In the genomic region with DNA sequence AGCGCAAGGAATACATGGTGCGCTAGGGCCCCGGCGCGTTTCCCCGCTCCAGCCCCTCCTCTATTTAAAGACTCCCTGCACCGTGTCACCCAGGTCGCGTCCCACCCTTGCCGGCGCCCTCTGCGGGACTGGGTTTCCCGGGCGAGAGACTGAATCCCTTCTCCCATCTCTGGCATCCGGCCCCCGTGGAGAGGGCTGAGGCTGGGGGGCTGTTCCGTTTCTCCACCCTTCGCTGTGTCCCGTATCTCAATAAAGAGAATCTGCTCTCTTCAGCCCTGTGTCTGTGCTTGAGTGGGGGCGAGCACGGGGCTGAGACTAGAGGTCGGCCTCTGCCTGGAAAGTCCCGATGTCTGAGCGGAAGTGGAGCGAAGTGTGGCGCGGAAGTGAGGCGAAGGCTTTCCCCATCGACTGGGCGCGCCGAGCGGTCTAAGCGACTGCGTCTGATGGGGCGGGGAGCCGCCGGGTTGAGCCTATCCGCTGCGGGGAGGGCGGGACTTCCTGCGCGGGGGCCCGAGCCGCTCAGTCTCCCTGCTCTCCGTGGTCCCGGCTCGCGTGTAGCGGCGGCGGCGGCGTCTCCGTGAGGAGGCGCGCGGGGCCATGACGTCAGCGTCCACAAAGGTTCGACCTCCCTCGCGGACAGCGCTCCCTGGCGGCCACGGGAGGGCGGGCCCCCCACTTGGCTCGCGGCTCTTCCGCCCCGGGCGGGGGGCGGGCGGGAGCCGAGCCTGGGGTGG, we compare ENCODE assay signal across 1 cellular context.
TF ChIP-seq lines count a peak whose summit lies in the region.

No MANE protein-coding gene starts in this region.

TF ChIP-seq in K562, 482 proteins besides CTCF, POLR2A, EP300 and RAD21 (continued from another document and continues in another):
- TF ChIP-seq ZNF583 (CRISPR knock-in tag; IDR thresholded peaks at IDR 0.05) (no peak), RB1 (IDR thresholded peaks at IDR 0.05; ENCODE audit: low read depth) (peak; percentile 87), POLR2H (tag; IDR thresholded peaks at IDR 0.05; ENCODE audit: low read depth) (0 out of 2 replicates have a peak, but pooled peaks have one; percentile 51), PYGO2 (tag; IDR thresholded peaks at IDR 0.05) (no peak), GTF2E2 (tag; IDR thresholded peaks at IDR 0.05) (peak; percentile 60; the same call in 1 of the 2 replicates), GATA2 (CRISPR knock-in tag; IDR thresholded peaks at IDR 0.05) (no peak), NONO (IDR thresholded peaks at IDR 0.05; ENCODE audit: low read depth in 2 of 2, low read length in 1 of 2) (no peak), KDM2B (CRISPR knock-in tag; IDR thresholded peaks at IDR 0.05) (no peak), ZNF24 (IDR thresholded peaks at IDR 0.05) (no peak), MAFG (tag; conservative IDR thresholded peaks at IDR 0.05) (no peak), ZNF436 (CRISPR knock-in tag; IDR thresholded peaks at IDR 0.05) (no peak), ZNF79 (CRISPR knock-in tag; IDR thresholded peaks at IDR 0.05; ENCODE audit: low read depth) (no peak), ZNF197 (CRISPR knock-in tag; IDR thresholded peaks at IDR 0.05; ENCODE audit: low read depth) (no peak), DPF2 (IDR thresholded peaks at IDR 0.05) (no peak), GATAD2B (IDR thresholded peaks at IDR 0.05; ENCODE audit: borderline replicate concordance) (peak; percentile 100), KHSRP (IDR thresholded peaks at IDR 0.05) (no peak), HDAC1 (IDR thresholded peaks at IDR 0.05) (peak in 1 of 2 experiments; percentile 90; a peak in 3 of 4 replicates), HMGN3 (IDR thresholded peaks at IDR 0.05; ENCODE audit: borderline replicate concordance, extremely low read depth, insufficient read length, low read depth, low read length) (peak; percentile 51), NFRKB (IDR thresholded peaks at IDR 0.05; ENCODE audit: low read depth) (0 out of 2 replicates have a peak, but pooled peaks have one; percentile 28), MXI1 (IDR thresholded peaks at IDR 0.05; ENCODE audit: low read depth, low read length) (no peak), SP1 (CRISPR knock-in tag; IDR thresholded peaks at IDR 0.05) (peak; percentile 67; the same call in 1 of the 2 replicates), ZNF311 (CRISPR knock-in tag; IDR thresholded peaks at IDR 0.05) (no peak)
- TF ChIP-seq, protein P1, sequence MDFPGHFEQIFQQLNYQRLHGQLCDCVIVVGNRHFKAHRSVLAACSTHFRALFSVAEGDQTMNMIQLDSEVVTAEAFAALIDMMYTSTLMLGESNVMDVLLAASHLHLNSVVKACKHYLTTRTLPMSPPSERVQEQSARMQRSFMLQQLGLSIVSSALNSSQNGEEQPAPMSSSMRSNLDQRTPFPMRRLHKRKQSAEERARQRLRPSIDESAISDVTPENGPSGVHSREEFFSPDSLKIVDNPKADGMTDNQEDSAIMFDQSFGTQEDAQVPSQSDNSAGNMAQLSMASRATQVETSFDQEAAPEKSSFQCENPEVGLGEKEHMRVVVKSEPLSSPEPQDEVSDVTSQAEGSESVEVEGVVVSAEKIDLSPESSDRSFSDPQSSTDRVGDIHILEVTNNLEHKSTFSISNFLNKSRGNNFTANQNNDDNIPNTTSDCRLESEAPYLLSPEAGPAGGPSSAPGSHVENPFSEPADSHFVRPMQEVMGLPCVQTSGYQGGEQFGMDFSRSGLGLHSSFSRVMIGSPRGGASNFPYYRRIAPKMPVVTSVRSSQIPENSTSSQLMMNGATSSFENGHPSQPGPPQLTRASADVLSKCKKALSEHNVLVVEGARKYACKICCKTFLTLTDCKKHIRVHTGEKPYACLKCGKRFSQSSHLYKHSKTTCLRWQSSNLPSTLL (IDR thresholded peaks at IDR 0.05), result no peak
- TF ChIP-seq, protein P2, sequence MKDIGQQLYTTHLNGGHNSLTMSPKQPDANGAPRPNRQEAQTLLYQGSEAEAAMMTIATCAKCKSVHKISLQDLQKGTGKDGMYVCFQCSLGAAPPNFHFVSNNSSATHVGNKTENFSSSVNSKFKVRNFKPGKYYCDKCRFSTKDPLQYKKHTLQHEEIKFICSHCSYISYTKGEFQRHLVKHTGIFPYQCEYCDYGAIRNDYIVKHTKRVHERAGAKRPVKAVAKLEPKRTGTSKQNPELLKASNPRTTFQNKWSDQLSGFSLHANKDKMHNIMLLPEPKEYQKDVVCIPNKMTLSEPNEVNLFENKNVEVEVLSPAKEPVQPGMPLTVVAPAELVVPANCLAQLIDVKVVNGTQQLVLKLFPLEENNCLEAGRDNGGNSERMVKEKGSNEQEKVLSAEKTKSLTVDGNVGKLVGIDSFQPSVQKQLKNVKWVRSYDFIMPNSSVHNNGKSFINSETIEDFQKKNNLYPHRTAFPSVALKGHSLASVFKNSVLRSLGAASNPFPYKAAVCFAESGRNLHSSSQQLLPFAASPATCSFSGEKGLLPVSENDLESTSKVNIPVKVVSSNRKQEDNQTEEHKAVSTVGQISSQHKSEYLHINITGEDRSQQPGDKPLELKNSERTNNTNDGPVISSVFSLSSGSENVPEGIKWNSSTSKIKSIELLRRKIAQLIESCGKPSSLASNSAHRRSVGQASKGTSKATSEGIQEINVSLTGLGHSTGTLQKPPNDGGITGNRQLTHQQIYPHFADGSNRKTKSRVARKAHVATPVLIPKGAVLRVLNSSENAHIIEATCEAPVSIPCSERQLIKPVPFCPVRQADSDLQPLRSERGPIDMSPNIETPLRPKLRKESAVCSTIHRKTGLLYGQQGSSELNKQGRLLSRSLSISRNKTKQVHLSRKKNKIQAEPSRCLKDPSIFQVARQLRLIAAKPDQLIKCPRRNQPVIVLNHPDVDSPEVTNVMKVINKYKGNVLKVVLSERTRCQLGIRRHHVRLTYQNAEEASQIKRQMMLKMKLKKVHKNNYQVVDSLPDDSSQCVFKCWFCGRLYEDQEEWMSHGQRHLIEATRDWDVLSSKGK (CRISPR knock-in tag; IDR thresholded peaks at IDR 0.05), result no peak
- TF ChIP-seq, protein P3, sequence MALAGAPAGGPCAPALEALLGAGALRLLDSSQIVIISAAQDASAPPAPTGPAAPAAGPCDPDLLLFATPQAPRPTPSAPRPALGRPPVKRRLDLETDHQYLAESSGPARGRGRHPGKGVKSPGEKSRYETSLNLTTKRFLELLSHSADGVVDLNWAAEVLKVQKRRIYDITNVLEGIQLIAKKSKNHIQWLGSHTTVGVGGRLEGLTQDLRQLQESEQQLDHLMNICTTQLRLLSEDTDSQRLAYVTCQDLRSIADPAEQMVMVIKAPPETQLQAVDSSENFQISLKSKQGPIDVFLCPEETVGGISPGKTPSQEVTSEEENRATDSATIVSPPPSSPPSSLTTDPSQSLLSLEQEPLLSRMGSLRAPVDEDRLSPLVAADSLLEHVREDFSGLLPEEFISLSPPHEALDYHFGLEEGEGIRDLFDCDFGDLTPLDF (CRISPR knock-in tag; IDR thresholded peaks at IDR 0.05), result peak; percentile 77
- TF ChIP-seq, protein P4, sequence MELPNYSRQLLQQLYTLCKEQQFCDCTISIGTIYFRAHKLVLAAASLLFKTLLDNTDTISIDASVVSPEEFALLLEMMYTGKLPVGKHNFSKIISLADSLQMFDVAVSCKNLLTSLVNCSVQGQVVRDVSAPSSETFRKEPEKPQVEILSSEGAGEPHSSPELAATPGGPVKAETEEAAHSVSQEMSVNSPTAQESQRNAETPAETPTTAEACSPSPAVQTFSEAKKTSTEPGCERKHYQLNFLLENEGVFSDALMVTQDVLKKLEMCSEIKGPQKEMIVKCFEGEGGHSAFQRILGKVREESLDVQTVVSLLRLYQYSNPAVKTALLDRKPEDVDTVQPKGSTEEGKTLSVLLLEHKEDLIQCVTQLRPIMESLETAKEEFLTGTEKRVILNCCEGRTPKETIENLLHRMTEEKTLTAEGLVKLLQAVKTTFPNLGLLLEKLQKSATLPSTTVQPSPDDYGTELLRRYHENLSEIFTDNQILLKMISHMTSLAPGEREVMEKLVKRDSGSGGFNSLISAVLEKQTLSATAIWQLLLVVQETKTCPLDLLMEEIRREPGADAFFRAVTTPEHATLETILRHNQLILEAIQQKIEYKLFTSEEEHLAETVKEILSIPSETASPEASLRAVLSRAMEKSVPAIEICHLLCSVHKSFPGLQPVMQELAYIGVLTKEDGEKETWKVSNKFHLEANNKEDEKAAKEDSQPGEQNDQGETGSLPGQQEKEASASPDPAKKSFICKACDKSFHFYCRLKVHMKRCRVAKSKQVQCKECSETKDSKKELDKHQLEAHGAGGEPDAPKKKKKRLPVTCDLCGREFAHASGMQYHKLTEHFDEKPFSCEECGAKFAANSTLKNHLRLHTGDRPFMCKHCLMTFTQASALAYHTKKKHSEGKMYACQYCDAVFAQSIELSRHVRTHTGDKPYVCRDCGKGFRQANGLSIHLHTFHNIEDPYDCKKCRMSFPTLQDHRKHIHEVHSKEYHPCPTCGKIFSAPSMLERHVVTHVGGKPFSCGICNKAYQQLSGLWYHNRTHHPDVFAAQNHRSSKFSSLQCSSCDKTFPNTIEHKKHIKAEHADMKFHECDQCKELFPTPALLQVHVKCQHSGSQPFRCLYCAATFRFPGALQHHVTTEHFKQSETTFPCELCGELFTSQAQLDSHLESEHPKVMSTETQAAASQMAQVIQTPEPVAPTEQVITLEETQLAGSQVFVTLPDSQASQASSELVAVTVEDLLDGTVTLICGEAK (IDR thresholded peaks at IDR 0.05), result peak; percentile 92
- TF ChIP-seq, protein P4 (CRISPR knock-in tag; IDR thresholded peaks at IDR 0.05), result no peak
- TF ChIP-seq, protein P5, sequence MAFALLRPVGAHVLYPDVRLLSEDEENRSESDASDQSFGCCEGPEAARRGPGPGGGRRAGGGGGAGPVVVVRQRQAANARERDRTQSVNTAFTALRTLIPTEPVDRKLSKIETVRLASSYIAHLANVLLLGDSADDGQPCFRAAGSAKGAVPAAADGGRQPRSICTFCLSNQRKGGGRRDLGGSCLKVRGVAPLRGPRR (CRISPR knock-in tag; IDR thresholded peaks at IDR 0.05), result no peak
- TF ChIP-seq, protein P6, sequence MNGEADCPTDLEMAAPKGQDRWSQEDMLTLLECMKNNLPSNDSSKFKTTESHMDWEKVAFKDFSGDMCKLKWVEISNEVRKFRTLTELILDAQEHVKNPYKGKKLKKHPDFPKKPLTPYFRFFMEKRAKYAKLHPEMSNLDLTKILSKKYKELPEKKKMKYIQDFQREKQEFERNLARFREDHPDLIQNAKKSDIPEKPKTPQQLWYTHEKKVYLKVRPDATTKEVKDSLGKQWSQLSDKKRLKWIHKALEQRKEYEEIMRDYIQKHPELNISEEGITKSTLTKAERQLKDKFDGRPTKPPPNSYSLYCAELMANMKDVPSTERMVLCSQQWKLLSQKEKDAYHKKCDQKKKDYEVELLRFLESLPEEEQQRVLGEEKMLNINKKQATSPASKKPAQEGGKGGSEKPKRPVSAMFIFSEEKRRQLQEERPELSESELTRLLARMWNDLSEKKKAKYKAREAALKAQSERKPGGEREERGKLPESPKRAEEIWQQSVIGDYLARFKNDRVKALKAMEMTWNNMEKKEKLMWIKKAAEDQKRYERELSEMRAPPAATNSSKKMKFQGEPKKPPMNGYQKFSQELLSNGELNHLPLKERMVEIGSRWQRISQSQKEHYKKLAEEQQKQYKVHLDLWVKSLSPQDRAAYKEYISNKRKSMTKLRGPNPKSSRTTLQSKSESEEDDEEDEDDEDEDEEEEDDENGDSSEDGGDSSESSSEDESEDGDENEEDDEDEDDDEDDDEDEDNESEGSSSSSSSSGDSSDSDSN (IDR thresholded peaks at IDR 0.05; ENCODE audit: borderline replicate concordance in 1 of 2, low read depth in 2 of 2, low read length in 2 of 2), result 0 out of 4 replicates have a peak, but pooled peaks of 1 of the 2 experiments have one; percentile 23
- TF ChIP-seq, protein P7, sequence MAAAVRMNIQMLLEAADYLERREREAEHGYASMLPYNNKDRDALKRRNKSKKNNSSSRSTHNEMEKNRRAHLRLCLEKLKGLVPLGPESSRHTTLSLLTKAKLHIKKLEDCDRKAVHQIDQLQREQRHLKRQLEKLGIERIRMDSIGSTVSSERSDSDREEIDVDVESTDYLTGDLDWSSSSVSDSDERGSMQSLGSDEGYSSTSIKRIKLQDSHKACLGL (CRISPR knock-in tag; IDR thresholded peaks at IDR 0.05; ENCODE audit: borderline replicate concordance, poor library complexity, severe bottlenecking), result no peak
- TF ChIP-seq, protein P8, sequence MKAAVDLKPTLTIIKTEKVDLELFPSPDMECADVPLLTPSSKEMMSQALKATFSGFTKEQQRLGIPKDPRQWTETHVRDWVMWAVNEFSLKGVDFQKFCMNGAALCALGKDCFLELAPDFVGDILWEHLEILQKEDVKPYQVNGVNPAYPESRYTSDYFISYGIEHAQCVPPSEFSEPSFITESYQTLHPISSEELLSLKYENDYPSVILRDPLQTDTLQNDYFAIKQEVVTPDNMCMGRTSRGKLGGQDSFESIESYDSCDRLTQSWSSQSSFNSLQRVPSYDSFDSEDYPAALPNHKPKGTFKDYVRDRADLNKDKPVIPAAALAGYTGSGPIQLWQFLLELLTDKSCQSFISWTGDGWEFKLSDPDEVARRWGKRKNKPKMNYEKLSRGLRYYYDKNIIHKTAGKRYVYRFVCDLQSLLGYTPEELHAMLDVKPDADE (conservative IDR thresholded peaks at IDR 0.05; ENCODE audit: control insufficient read depth, low read depth, low read length), result 0 out of 2 replicates have a peak, but pooled peaks have one; percentile 36
- TF ChIP-seq, protein P9, sequence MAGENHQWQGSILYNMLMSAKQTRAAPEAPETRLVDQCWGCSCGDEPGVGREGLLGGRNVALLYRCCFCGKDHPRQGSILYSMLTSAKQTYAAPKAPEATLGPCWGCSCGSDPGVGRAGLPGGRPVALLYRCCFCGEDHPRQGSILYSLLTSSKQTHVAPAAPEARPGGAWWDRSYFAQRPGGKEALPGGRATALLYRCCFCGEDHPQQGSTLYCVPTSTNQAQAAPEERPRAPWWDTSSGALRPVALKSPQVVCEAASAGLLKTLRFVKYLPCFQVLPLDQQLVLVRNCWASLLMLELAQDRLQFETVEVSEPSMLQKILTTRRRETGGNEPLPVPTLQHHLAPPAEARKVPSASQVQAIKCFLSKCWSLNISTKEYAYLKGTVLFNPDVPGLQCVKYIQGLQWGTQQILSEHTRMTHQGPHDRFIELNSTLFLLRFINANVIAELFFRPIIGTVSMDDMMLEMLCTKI (IDR thresholded peaks at IDR 0.05; ENCODE audit: partially characterized antibody), result no peak
